ENCODE assay signal across 8 cellular contexts in genomic region chr4:101347557-101348366, GRCh38. TPM values are rescaled to one million over a fixed set of nuclear protein-coding genes. Genes with fewer than 3 reads are reported as not detected.
DNase-seq lines count a peak whose midpoint lies in the region; ATAC-seq and TF ChIP-seq lines count a peak whose summit lies in the region.

No MANE protein-coding gene starts in this region.

- peak; percentile 4; the same call in 1 of the 2 replicates for TF ChIP-seq CTCF in BE2C (IDR thresholded peaks at IDR 0.05; ENCODE audit: low read depth, low read length)

- H3K27ac ChIP-seq in cingulate gyrus (ENCODE audit: low read depth, low read length) (peak overlapping the region; percentile 99), layer of hippocampus (ENCODE audit: low read depth, low read length) (peak overlapping the region; percentile 99)

- DNase-seq in BE2C (peak; percentile 99), GM19240 (ENCODE audit: insufficient read length, low spot score) (peak; percentile 54), NCI-H510A treated with DMSO at 0.1 percent for 48 hours (lab: John Stamatoyannopoulos, UW) (peak; percentile 81)
- peak; percentile 99 to 100 for DNase-seq in activated CD4-positive, alpha-beta T cell treated with anti-CD3 and anti-CD28 coated beads for 4 hours
- DNase-seq in stimulated activated CD4-positive, alpha-beta T cell treated with anti-CD3 and anti-CD28 coated beads, Interleukin-1b, Interleukin-23, amount 100 ng/mL, for 24 hours (ENCODE audit: low read depth in 4 of 4, low spot score in 1 of 4), result peak; percentile 94 to 98 (median 98)

- H3K4me3 ChIP-seq in BE2C (ENCODE audit: low read depth, low read length), result peak overlapping the region; percentile 89

- H3K9me3 ChIP-seq in BE2C, result no peaks in the 10 kb centered on the region

- no peaks in the 10 kb centered on the region for H3K27me3 ChIP-seq in BE2C
- no peaks in the 10 kb centered on the region for H3K27me3 ChIP-seq in layer of hippocampus (ENCODE audit: control insufficient read depth, insufficient read depth, low read length)

- peak; percentile 72 for ATAC-seq in HG03457 (IDR thresholded peaks at IDR 0.05; ENCODE audit: unreplicated experiment)

- H3K36me3 ChIP-seq in BE2C, result no peaks in the 10 kb centered on the region

- H3K4me1 ChIP-seq in BE2C, result peaks cover 7% of the 10 kb centered on the region

RNA-seq across cellular contexts. Expression of gene PPP3CA, which starts 0.4 kb away (rescaled TPM):
- polyA plus RNA-seq in BE2C (2012; ENCODE audit: insufficient read depth, insufficient read length, low read depth), result 29.6 TPM

Comparison
In these comparisons a context has a peak if more than half of its experiments do, and no peak if none do; other contexts are left out.
1. Peak in every context shown above with its lines: DNase-seq, ATAC-seq, H3K4me3 ChIP-seq and H3K27ac ChIP-seq.